ENCODE assay signal across 13 cellular contexts in genomic region chr22:27139935-27140493, GRCh38.
DNase-seq lines count a peak whose midpoint lies in the region; ATAC-seq and TF ChIP-seq lines count a peak whose summit lies in the region.
"Had no signal": no experiment of that assay in that cellular context is flagged by ENCODE, and none has a peak within 500 bp of the region (broad histone marks: within the 10 kb centered on the region; RNA-seq: fewer than 3 reads in every experiment).

No MANE protein-coding gene starts in this region.

- peaks cover 2% of the 10 kb centered on the region for H3K9me3 Mint-ChIP-seq in nephron
- peaks cover 4% of the 10 kb centered on the region for H3K9me3 Mint-ChIP-seq in activated CD4-positive, alpha-beta T cell treated with anti-CD3 and anti-CD28 coated beads, Interleukin-2, amount 10 ng/mL, durations not matched to agents 7 days and 5 days
- H3K9me3 Mint-ChIP-seq: CD4-positive, alpha-beta T cell had no signal

- H3K4me3 ChIP-seq in AG09309 (ENCODE audit: control insufficient read depth, low read depth, low read length) (no peak overlapping the region), MG63 (no peak overlapping the region), choroid plexus epithelial cell (ENCODE audit: low read depth, low read length) (no peak overlapping the region)
- H3K4me3 ChIP-seq: lung had no signal

- H3K27me3 ChIP-seq in MG63 = no peaks in the 10 kb centered on the region

- CTCF ChIA-PET in activated CD4-positive, alpha-beta T cell treated with anti-CD3 and anti-CD28 coated beads, Interleukin-2, amount 10 ng/mL, durations not matched to agents 7 days and 5 days (lab: Charles Lee) = no interaction called here

- peaks cover 51% of the 10 kb centered on the region for H3K4me1 Mint-ChIP-seq in nephron
- H3K4me1 Mint-ChIP-seq in activated CD4-positive, alpha-beta T cell treated with anti-CD3 and anti-CD28 coated beads, Interleukin-2, amount 10 ng/mL, durations not matched to agents 7 days and 5 days = no peaks in the 10 kb centered on the region

- no peak for TF ChIP-seq CTCF in AG09309 (IDR thresholded peaks at IDR 0.05; ENCODE audit: control insufficient read depth, insufficient read depth, low read depth, low read length, missing control alignments)
- no peak for TF ChIP-seq CTCF in choroid plexus epithelial cell (conservative IDR thresholded peaks at IDR 0.05; ENCODE audit: low read depth, low read length)
- no peak for TF ChIP-seq CTCF in nephron (IDR thresholded peaks at IDR 0.05; ENCODE audit: unreplicated experiment in 3 of 3)

- DNase-seq in AG09309 (ENCODE audit: low read depth) (peak; percentile 52), MG63 (peak; percentile 88), choroid plexus epithelial cell (ENCODE audit: low read depth) (peak; percentile 87), OCI-M1 (lab: John Stamatoyannopoulos, UW) (no peak)
- no peak for DNase-seq in activated CD4-positive, alpha-beta T cell treated with anti-CD3 and anti-CD28 coated beads, Interleukin-2, amount 10 ng/mL, durations not matched to agents 7 days and 5 days
- DNase-seq: activated effector memory CD4-positive, alpha-beta T cell treated with Interleukin-2 at 50 U/mL for 16 hours; CD4-positive, alpha-beta T cell; stimulated activated naive CD8-positive, alpha-beta T cell treated with anti-CD3 and anti-CD28 coated beads, Interleukin-15, Interleukin-2, amounts not matched to agents 100 U/mL and 50 U/mL, for 24 hours; WERI-Rb-1 had no signal

- peaks cover 19% of the 10 kb centered on the region for H3K27me3 Mint-ChIP-seq in nephron (ENCODE audit: low read depth)
- peaks cover 5% of the 10 kb centered on the region for H3K27me3 Mint-ChIP-seq in activated CD4-positive, alpha-beta T cell treated with anti-CD3 and anti-CD28 coated beads, Interleukin-2, amount 10 ng/mL, durations not matched to agents 7 days and 5 days

- H3K36me3 Mint-ChIP-seq in nephron (ENCODE audit: low read depth) = no peaks in the 10 kb centered on the region
- no peaks in the 10 kb centered on the region for H3K36me3 Mint-ChIP-seq in activated CD4-positive, alpha-beta T cell treated with anti-CD3 and anti-CD28 coated beads, Interleukin-2, amount 10 ng/mL, durations not matched to agents 7 days and 5 days (ENCODE audit: low read depth)

- H3K36me3 ChIP-seq in MG63 = no peaks in the 10 kb centered on the region
- H3K36me3 ChIP-seq: WERI-Rb-1 had no signal

- peak overlapping the region; percentile 20 to 82 (median 74) for H3K27ac Mint-ChIP-seq in nephron
- no peak overlapping the region for H3K27ac Mint-ChIP-seq in activated CD4-positive, alpha-beta T cell treated with anti-CD3 and anti-CD28 coated beads, Interleukin-2, amount 10 ng/mL, durations not matched to agents 7 days and 5 days
- H3K27ac Mint-ChIP-seq: CD4-positive, alpha-beta T cell had no signal

- POLR2A ChIA-PET in activated CD4-positive, alpha-beta T cell treated with anti-CD3 and anti-CD28 coated beads, Interleukin-2, amount 10 ng/mL, durations not matched to agents 7 days and 5 days (lab: Charles Lee) = no interaction called here

- H3K4me3 Mint-ChIP-seq in nephron = no peak overlapping the region
- H3K4me3 Mint-ChIP-seq in activated CD4-positive, alpha-beta T cell treated with anti-CD3 and anti-CD28 coated beads, Interleukin-2, amount 10 ng/mL, durations not matched to agents 7 days and 5 days = no peak overlapping the region
- H3K4me3 Mint-ChIP-seq: CD4-positive, alpha-beta T cell had no signal

- ATAC-seq in GM21528 (IDR thresholded peaks at IDR 0.05; ENCODE audit: low FRiP score, unreplicated experiment) (no peak), GM19328 (IDR thresholded peaks at IDR 0.05; ENCODE audit: unreplicated experiment) (no peak)
- ATAC-seq: stimulated activated naive CD8-positive, alpha-beta T cell treated with anti-CD3 and anti-CD28 coated beads, Interleukin-15, Interleukin-2, amounts not matched to agents 100 U/mL and 50 U/mL, for 24 hours had no signal

- peaks cover 7% of the 10 kb centered on the region for H3K9me3 ChIP-seq in MG63

Comparison
In these comparisons a context has a peak if more than half of its experiments do, and no peak if none do; other contexts are left out.
1. DNase-seq: peak in AG09309 (single experiment), MG63 (single experiment) and choroid plexus epithelial cell (single experiment); none in OCI-M1 (single experiment) and activated CD4-positive, alpha-beta T cell treated with anti-CD3 and anti-CD28 coated beads, Interleukin-2, amount 10 ng/mL, durations not matched to agents 7 days and 5 days (single experiment).